ENCODE assay signal across 10 cellular contexts in genomic region chr6:136959935-136960334, GRCh38. TPM values are rescaled to one million over a fixed set of nuclear protein-coding genes. Genes with fewer than 3 reads are reported as not detected.
"Had no signal": no experiment of that assay in that cellular context is flagged by ENCODE, and none has a peak within 500 bp of the region (broad histone marks: within the 10 kb centered on the region; RNA-seq: fewer than 3 reads in every experiment).

No MANE protein-coding gene starts in this region.

RNA-seq across cellular contexts. Expression of gene SLC35D3, which starts 37.8 kb away (rescaled TPM):
- total RNA-seq: activated CD4-positive, alpha-beta memory T cell treated with anti-CD3 and anti-CD28 coated beads for 36 hours; activated CD4-positive, alpha-beta T cell treated with anti-CD3 and anti-CD28 coated beads, Interleukin-2, amount 10 ng/mL, durations not matched to agents 7 days and 5 days; activated naive CD4-positive, alpha-beta T cell treated with anti-CD3 and anti-CD28 coated beads, Interleukin-2, amount 50 U/mL, for 72 hours; activated T-cell treated with anti-CD3 and anti-CD28 coated beads, Interleukin-2, amount 50 U/mL, for 4 hours; ascending aorta; body of pancreas; bronchial epithelial cell; OCI-LY7; Right ventricle myocardium inferior; T-cell had no signal
